8 cellular contexts compared by ENCODE assay signal in genomic region chr2:58046585-58047372, GRCh38. TPM values are rescaled to one million over a fixed set of nuclear protein-coding genes. Genes with fewer than 3 reads are reported as not detected.
DNase-seq lines count a peak whose midpoint lies in the region; ATAC-seq and TF ChIP-seq lines count a peak whose summit lies in the region.

Gene VRK2 (plus strand): TSS chr2:58046806. CDS start chr2:58048832, 2,026 bp downstream.

- DNase-seq in GM04503 (ENCODE audit: low read depth) (peak; percentile 61), HEK293T (ENCODE audit: extremely low spot score) (peak; percentile 83), MV-4-11 (lab: John Stamatoyannopoulos, UW) (peak; percentile 82), SW480 (ENCODE audit: low spot score) (peak; percentile 96), adipocyte (ENCODE audit: low read depth) (peak; percentile 92), heart left ventricle (peak; percentile 86 to 94 (median 94)), progenitor cell of endocrine pancreas (ENCODE audit: low spot score, unreplicated experiment) (peak; percentile 79), ureter (ENCODE audit: low spot score) (peak; percentile 89)

- H3K27ac ChIP-seq in heart left ventricle = peak within 1 kb of the TSS; percentile 91 to 98 (median 96)

- H3K27me3 ChIP-seq in adipocyte (replicated peaks; ENCODE audit: control insufficient read depth, insufficient read depth, low read length) (no peaks in the 10 kb centered on the region), heart left ventricle (no peaks in the 10 kb centered on the region)

- peak within 1 kb of the TSS; percentile 90 for H3K4me3 ChIP-seq in adipocyte (ENCODE audit: low read length)
- H3K4me3 ChIP-seq in heart left ventricle = peak within 1 kb of the TSS; percentile 43 to 94 (median 82)

- H3K9me3 ChIP-seq in adipocyte (ENCODE audit: control insufficient read depth, low read length) (no peaks in the 10 kb centered on the region), heart left ventricle (no peaks in the 10 kb centered on the region)

- peak within 1 kb of the TSS; percentile 91 for H3K9ac ChIP-seq in adipocyte (ENCODE audit: low read length)

- no peaks in the 10 kb centered on the region for H3K27me3 Mint-ChIP-seq in progenitor cell of endocrine pancreas

- WGBS in heart left ventricle, 4 donors = 0% methylated on average over 41 to 76 of the region's 76 CpGs; no CpG with 5 or more reads in 1 of the 4 donors

- CTCF ChIA-PET in HEK293T (lab: Yijun Ruan, JAX) = interaction anchor here (0.6 kb wide), 1 partner anchor 17 kb away, joined by 3 read pairs; no protein-coding TSS in a partner anchor

- H3K36me3 ChIP-seq in adipocyte (ENCODE audit: control insufficient read depth, insufficient read depth, low read length, severe bottlenecking) = no peaks in the 10 kb centered on the region
- H3K36me3 ChIP-seq in heart left ventricle = peaks cover 0 to 26% (median 14%) of the 10 kb centered on the region in 9 donors

- peak; percentile 98 to 99 (median 98) for ATAC-seq in heart left ventricle

- intact Hi-C loops in heart left ventricle (cut with DNase I) = loop anchor here in 4 of 10 donors (5.0 to 10.0 kb wide), 3 partner anchors 88 to 198 kb away; partner anchors contain the start of gene FANCL (in 2 of the 4)

- peak in 1 of 2 donors; percentile 76 for TF ChIP-seq POLR2A in heart left ventricle (IDR thresholded peaks at IDR 0.05)

- H3K27ac Mint-ChIP-seq in progenitor cell of endocrine pancreas = peak within 1 kb of the TSS; percentile 96

- POLR2A ChIA-PET in HEK293T (lab: Yijun Ruan, JAX) = interaction anchor here (0.6 to 1.6 kb wide), 10 partner anchors 8 to 1848 kb away, joined by 3 to 5 read pairs (median 3); no protein-coding TSS in a partner anchor

- peaks cover 26% of the 10 kb centered on the region for H3K4me1 ChIP-seq in adipocyte (ENCODE audit: control insufficient read depth, insufficient read depth, low read length)
- H3K4me1 ChIP-seq in heart left ventricle = peaks cover 0 to 35% (median 16%) of the 10 kb centered on the region in 12 donors

- H3K4me1 Mint-ChIP-seq in progenitor cell of endocrine pancreas (ENCODE audit: low read depth) = peaks cover 11% of the 10 kb centered on the region

- TF ChIP-seq CTCF in heart left ventricle (IDR thresholded peaks at IDR 0.05) = peak in 5 of 12 donors; percentile 20 to 49 (median 42)
- TF ChIP-seq CTCF in progenitor cell of endocrine pancreas (IDR thresholded peaks at IDR 0.05; ENCODE audit: unreplicated experiment) = no peak

- H3K9me3 Mint-ChIP-seq in progenitor cell of endocrine pancreas (ENCODE audit: low read depth) = no peaks in the 10 kb centered on the region

- peaks cover 3% of the 10 kb centered on the region for H3K36me3 Mint-ChIP-seq in progenitor cell of endocrine pancreas (ENCODE audit: insufficient read depth)

- H3K4me3 Mint-ChIP-seq in progenitor cell of endocrine pancreas (ENCODE audit: low read depth) = peak within 1 kb of the TSS; percentile 85

TF ChIP-seq in HEK293T, 16 proteins besides CTCF, POLR2A, EP300 and RAD21:
- TF ChIP-seq ELF4 (IDR thresholded peaks at IDR 0.05) = peak; percentile 53
- TF ChIP-seq SP1 (IDR thresholded peaks at IDR 0.05) = no peak
- no peak for TF ChIP-seq FOXA1 (IDR thresholded peaks at IDR 0.05)
- TF ChIP-seq, protein P1, sequence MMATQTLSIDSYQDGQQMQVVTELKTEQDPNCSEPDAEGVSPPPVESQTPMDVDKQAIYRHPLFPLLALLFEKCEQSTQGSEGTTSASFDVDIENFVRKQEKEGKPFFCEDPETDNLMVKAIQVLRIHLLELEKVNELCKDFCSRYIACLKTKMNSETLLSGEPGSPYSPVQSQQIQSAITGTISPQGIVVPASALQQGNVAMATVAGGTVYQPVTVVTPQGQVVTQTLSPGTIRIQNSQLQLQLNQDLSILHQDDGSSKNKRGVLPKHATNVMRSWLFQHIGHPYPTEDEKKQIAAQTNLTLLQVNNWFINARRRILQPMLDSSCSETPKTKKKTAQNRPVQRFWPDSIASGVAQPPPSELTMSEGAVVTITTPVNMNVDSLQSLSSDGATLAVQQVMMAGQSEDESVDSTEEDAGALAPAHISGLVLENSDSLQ (IDR thresholded peaks at IDR 0.05) = 0 out of 2 replicates have a peak, but pooled peaks have one; percentile 22
- peak; percentile 88 for TF ChIP-seq L3MBTL2 (conservative IDR thresholded peaks at IDR 0.05)
- no peak for TF ChIP-seq TARDBP (IDR thresholded peaks at IDR 0.05)

RNA-seq across cellular contexts. Expression of gene VRK2, which starts in this region (rescaled TPM):
- total RNA-seq in heart left ventricle = 10 to 100 TPM; 19.6 to 35.0 (median 27.5) TPM
- polyA plus RNA-seq in heart left ventricle = 10 to 100 TPM in 1 of 2 donors, 1 to 10 TPM in 1; 8.0 to 15.7 TPM
- 22.7 and 23.6 TPM in 2 replicates for total RNA-seq in progenitor cell of endocrine pancreas
- 25.6 TPM for total RNA-seq in ureter

Comparison
In these comparisons a context has a peak if more than half of its experiments do, and no peak if none do; other contexts are left out.
1. Peak in every context shown above with its lines: DNase-seq, ATAC-seq, H3K4me3 ChIP-seq and H3K27ac ChIP-seq.